Comparison of ENCODE assay signal across 32 cellular contexts in the genomic region with DNA sequence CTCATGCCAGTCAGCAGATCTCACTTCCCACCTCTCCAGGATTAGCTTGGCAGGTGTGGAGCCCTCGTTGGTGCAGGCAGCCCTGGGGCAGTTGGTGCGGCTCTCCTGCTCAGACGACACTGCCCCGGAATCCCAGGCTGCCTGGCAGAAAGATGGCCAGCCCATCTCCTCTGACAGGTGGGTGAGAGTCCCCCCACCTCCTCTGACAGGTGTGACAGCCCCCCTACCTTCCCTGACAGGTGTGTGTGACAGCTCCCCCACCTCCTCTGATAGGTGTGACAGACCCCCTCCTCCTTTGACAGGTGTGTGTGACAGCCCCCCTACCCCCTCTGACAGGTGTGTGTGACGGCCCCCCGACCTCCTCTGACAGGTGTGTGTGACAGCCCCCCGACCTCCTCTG.
"Had no signal": no experiment of that assay in that cellular context is flagged by ENCODE, and none has a peak within 500 bp of the region (broad histone marks: within the 10 kb centered on the region; RNA-seq: fewer than 3 reads in every experiment).

No MANE protein-coding gene starts in this region.

- H3K9me3 ChIP-seq: adrenal gland, body of pancreas, colonic mucosa, esophagus squamous epithelium, left lung, lower lobe of right lung, mucosa of descending colon, pancreas, prostate gland, vagina had no signal

- DNase-seq: activated CD4-positive, alpha-beta T cell treated with anti-CD3 and anti-CD28 coated beads for 48 hours; activated CD4-positive, alpha-beta T cell treated with anti-CD3 and anti-CD28 coated beads, Interleukin-2, amount 50 U/mL, for 48 hours; activated CD8-positive, alpha-beta memory T cell treated with anti-CD3 and anti-CD28 coated beads for 24 hours; activated effector memory CD4-positive, alpha-beta T cell treated with anti-CD3 and anti-CD28 coated beads, Interleukin-2, amount 50 U/mL, for 16 hours; activated naive CD4-positive, alpha-beta T cell treated with anti-CD3 and anti-CD28 coated beads for 36 hours; activated naive CD8-positive, alpha-beta T cell treated with anti-CD3 and anti-CD28 coated beads for 36 hours; aorta; body of pancreas; cerebellar nuclear complex; colonic mucosa; effector CD8-positive, alpha-beta T cell; esophagus squamous epithelium; foreskin melanocyte; left lung; lower lobe of right lung; mesendoderm; retina; stimulated activated CD4-positive, alpha-beta T cell treated with anti-CD3 and anti-CD28 coated beads, Interleukin-12 subunit alpha, Interleukin-12 subunit beta, amount 100 ng/mL, for 4 hours; stimulated activated CD4-positive, alpha-beta T cell treated with anti-CD3 and anti-CD28 coated beads, Interleukin-4, amount 100 ng/mL, for 1 hour; stimulated activated naive CD8-positive, alpha-beta T cell treated with anti-CD3 and anti-CD28 coated beads, Interleukin-15, amount 100 ng/mL, for 72 hours; substantia nigra; T-helper 9 cell; WERI-Rb-1 had no signal

- H3K4me3 ChIP-seq: adrenal gland, body of pancreas, colonic mucosa, esophagus squamous epithelium, left lung, lower lobe of right lung, mucosa of descending colon, pancreas, prostate gland, skin epidermis, vagina had no signal

- H3K4me1 ChIP-seq: adrenal gland, body of pancreas, colonic mucosa, esophagus squamous epithelium, left lung, lower lobe of right lung, pancreas, prostate gland, vagina had no signal

- H3K27me3 ChIP-seq: adrenal gland, body of pancreas, colonic mucosa, esophagus squamous epithelium, left lung, pancreas, vagina had no signal

- H3K27ac ChIP-seq: adrenal gland, body of pancreas, colonic mucosa, epithelial cell of prostate, esophagus squamous epithelium, left lung, lower lobe of right lung, pancreas, prostate gland, skin epidermis, vagina, WERI-Rb-1 had no signal

- H3K36me3 ChIP-seq: adrenal gland, colonic mucosa, left lung, lower lobe of right lung, pancreas, prostate gland, vagina, WERI-Rb-1 had no signal

- ATAC-seq: activated CD4-positive, CD25-positive, alpha-beta regulatory T cell treated with anti-CD3 and anti-CD28 coated beads, Interleukin-2, amount 50 U/mL, for 24 hours; body of pancreas; left lung; lower lobe of right lung; pancreas; sciatic nerve; stimulated activated naive CD8-positive, alpha-beta T cell treated with anti-CD3 and anti-CD28 coated beads, Interleukin-15, amount 100 ng/mL, for 72 hours had no signal
